ENCODE assay signal across 29 cellular contexts in genomic region chr7:117194445-117194844, GRCh38.
"Had no signal": no experiment of that assay in that cellular context is flagged by ENCODE, and none has a peak within 500 bp of the region (broad histone marks: within the 10 kb centered on the region; RNA-seq: fewer than 3 reads in every experiment).

No MANE protein-coding gene starts in this region.

- H3K9me3 ChIP-seq: esophagus squamous epithelium, neutrophil, right lobe of liver, thoracic aorta, transverse colon, upper lobe of right lung, vagina had no signal

- H3K9ac ChIP-seq: parathyroid adenoma had no signal

- ATAC-seq: heart right ventricle; left colon; left ventricle myocardium superior; naive thymus-derived CD4-positive, alpha-beta T cell; right lobe of liver; stimulated activated naive B cell treated with anti-CD40 and anti-IgM and Interleukin-4, amounts not matched to agents 10 μg/mL and 1 μg/mL and 100 μg/mL, for 72 hours; upper lobe of right lung had no signal

- DNase-seq: dermis blood vessel endothelial cell; effector memory CD4-positive, alpha-beta T cell; erythroblast; esophagus squamous epithelium; foreskin melanocyte; glutamatergic neuron; heart right ventricle; hippocampal formation; kidney glomerular epithelial cell; left colon; left ventricle myocardium superior; midbrain; naive thymus-derived CD4-positive, alpha-beta T cell; right lobe of liver; small intestine; stimulated activated CD4-positive, alpha-beta T cell treated with anti-CD3 and anti-CD28 coated beads, Interleukin-15, amount 100 ng/mL, for 24 hours; stimulated activated CD4-positive, alpha-beta T cell treated with anti-CD3 and anti-CD28 coated beads, Interleukin-2, amount 100 ng/mL, for 48 hours; stimulated activated naive B cell treated with anti-CD40 and anti-IgM and Interleukin-4, amounts not matched to agents 10 μg/mL and 1 μg/mL and 100 μg/mL, for 72 hours; transverse colon; upper lobe of right lung had no signal

- H3K36me3 ChIP-seq: neutrophil, transverse colon had no signal

- H3K4me3 ChIP-seq: coronary artery, esophagus squamous epithelium, heart right ventricle, lung, right lobe of liver, thoracic aorta, transverse colon, upper lobe of right lung, vagina had no signal

- H3K9me3 Mint-ChIP-seq: naive thymus-derived CD4-positive, alpha-beta T cell; nephron; stimulated activated naive CD8-positive, alpha-beta T cell treated with anti-CD3 and anti-CD28 coated beads, Interleukin-15, Interleukin-2, amounts not matched to agents 100 ng/mL and 50 ng/mL, for 24 hours had no signal

- H3K4me3 Mint-ChIP-seq: naive thymus-derived CD4-positive, alpha-beta T cell; nephron; stimulated activated naive B cell treated with anti-CD40 and anti-IgM and Interleukin-4, amounts not matched to agents 10 μg/mL and 1 μg/mL and 100 μg/mL, for 72 hours; stimulated activated naive CD8-positive, alpha-beta T cell treated with anti-CD3 and anti-CD28 coated beads, Interleukin-15, Interleukin-2, amounts not matched to agents 100 ng/mL and 50 ng/mL, for 24 hours had no signal

- H3K27me3 Mint-ChIP-seq: naive thymus-derived CD4-positive, alpha-beta T cell; progenitor cell of endocrine pancreas; stimulated activated naive B cell treated with anti-CD40 and anti-IgM and Interleukin-4, amounts not matched to agents 10 μg/mL and 1 μg/mL and 100 μg/mL, for 72 hours; stimulated activated naive CD8-positive, alpha-beta T cell treated with anti-CD3 and anti-CD28 coated beads, Interleukin-15, Interleukin-2, amounts not matched to agents 100 ng/mL and 50 ng/mL, for 24 hours had no signal

- H3K27ac ChIP-seq: coronary artery, esophagus squamous epithelium, heart right ventricle, neutrophil, parathyroid adenoma, right lobe of liver, thoracic aorta, transverse colon, upper lobe of right lung, vagina had no signal

- H3K27me3 ChIP-seq: esophagus squamous epithelium, heart right ventricle, neutrophil, right lobe of liver, transverse colon, upper lobe of right lung, vagina had no signal

- H2AFZ ChIP-seq: parathyroid adenoma had no signal

- H3K27ac Mint-ChIP-seq: naive thymus-derived CD4-positive, alpha-beta T cell; nephron; progenitor cell of endocrine pancreas; stimulated activated naive B cell treated with anti-CD40 and anti-IgM and Interleukin-4, amounts not matched to agents 10 μg/mL and 1 μg/mL and 100 μg/mL, for 72 hours; stimulated activated naive CD8-positive, alpha-beta T cell treated with anti-CD3 and anti-CD28 coated beads, Interleukin-15, Interleukin-2, amounts not matched to agents 100 ng/mL and 50 ng/mL, for 24 hours had no signal

- H3K79me2 ChIP-seq: parathyroid adenoma had no signal

- H3K4me1 ChIP-seq: esophagus squamous epithelium, parathyroid adenoma, right lobe of liver, transverse colon, upper lobe of right lung, vagina had no signal

- H3K4me1 Mint-ChIP-seq: naive thymus-derived CD4-positive, alpha-beta T cell had no signal
